In the genomic region with DNA sequence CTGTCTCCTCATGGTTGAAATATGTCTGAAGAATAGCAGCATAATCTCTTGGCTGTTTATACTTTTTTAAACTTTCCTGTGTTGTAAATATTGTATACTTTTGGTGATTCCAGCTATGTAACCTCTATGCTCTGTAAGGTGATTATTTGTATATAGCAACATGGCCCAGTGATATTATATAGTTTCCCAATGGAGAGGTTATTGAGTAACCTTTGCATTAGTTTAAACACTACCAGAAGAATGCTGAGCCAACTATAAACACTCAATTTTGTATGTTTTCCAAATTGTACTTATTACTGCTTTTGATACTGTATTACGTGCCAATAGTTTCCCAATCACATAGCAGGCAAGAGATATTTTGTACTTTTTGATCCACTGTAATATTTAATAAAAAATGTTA, we compare ENCODE assay signal across 19 cellular contexts.
DNase-seq lines count a peak whose midpoint lies in the region; ATAC-seq and TF ChIP-seq lines count a peak whose summit lies in the region.
"Had no signal": no experiment of that assay in that cellular context is flagged by ENCODE, and none has a peak within 500 bp of the region (broad histone marks: within the 10 kb centered on the region; RNA-seq: fewer than 3 reads in every experiment).

No MANE protein-coding gene starts in this region.

- H3K4me1 ChIP-seq in adipocyte (ENCODE audit: control insufficient read depth, insufficient read depth, low read length): peaks cover 48% of the 10 kb centered on the region

- no peak overlapping the region for H3K4me3 Mint-ChIP-seq in activated T-cell treated with anti-CD3 and anti-CD28 coated beads, Interleukin-2, amount 50 U/mL, for 72 hours
- no peak overlapping the region for H3K4me3 Mint-ChIP-seq in stimulated activated effector memory CD8-positive, alpha-beta T cell treated with anti-CD3 and anti-CD28 coated beads, Interleukin-12 subunit alpha, Interleukin-12 subunit beta, amount 100 ng/mL, for 72 hours
- no peak overlapping the region for H3K4me3 Mint-ChIP-seq in progenitor cell of endocrine pancreas (ENCODE audit: low read depth)
- H3K4me3 Mint-ChIP-seq: dendritic cell treated with granulocyte-macrophage colony-stimulating factor and Interleukin-4, amounts not matched to agents 40 ng/mL and 50 ng/mL, for 4 days; T-helper 1 cell treated with Interleukin-12 subunit alpha and Interleukin-12 subunit beta and Interleukin-4 antibody, amounts not matched to agents 30 μg/mL and 1 μg/mL, for 36 hours had no signal

- peaks cover 0 to 1% of the 10 kb centered on the region in 2 donors for H3K9me3 Mint-ChIP-seq in activated T-cell treated with anti-CD3 and anti-CD28 coated beads, Interleukin-2, amount 50 U/mL, for 72 hours
- H3K9me3 Mint-ChIP-seq in stimulated activated effector memory CD8-positive, alpha-beta T cell treated with anti-CD3 and anti-CD28 coated beads, Interleukin-12 subunit alpha, Interleukin-12 subunit beta, amount 100 ng/mL, for 72 hours: no peaks in the 10 kb centered on the region
- H3K9me3 Mint-ChIP-seq in progenitor cell of endocrine pancreas (ENCODE audit: low read depth): peaks cover 9% of the 10 kb centered on the region
- H3K9me3 Mint-ChIP-seq: T-helper 1 cell treated with Interleukin-12 subunit alpha and Interleukin-12 subunit beta and Interleukin-4 antibody, amounts not matched to agents 30 μg/mL and 1 μg/mL, for 36 hours had no signal

- DNase-seq in activated T-cell treated with anti-CD3 and anti-CD28 coated beads, Interleukin-2, amount 50 U/mL, for 72 hours: no peak
- no peak for DNase-seq in activated T-cell treated with anti-CD3 and anti-CD28 coated beads, Interleukin-2, amount 50 U/mL, for 1 hour
- DNase-seq in adipocyte (ENCODE audit: low read depth): peak; percentile 52
- peak; percentile 75 for DNase-seq in iris pigment epithelial cell (ENCODE audit: low read depth)
- DNase-seq in stimulated activated effector memory CD8-positive, alpha-beta T cell treated with anti-CD3 and anti-CD28 coated beads, Interleukin-12 subunit alpha, Interleukin-12 subunit beta, amount 100 ng/mL, for 72 hours (ENCODE audit: low spot score in 2 of 2): no peak
- no peak for DNase-seq in progenitor cell of endocrine pancreas (ENCODE audit: low spot score, unreplicated experiment)
- DNase-seq in G401 (ENCODE audit: low spot score): no peak
- DNase-seq: activated gamma-delta T cell treated with Interleukin-2 at 50 U/mL for 16 hours, C1 segment of cervical spinal cord, kidney glomerular epithelial cell, MM.1S, NCI-H187, NCI-H446 treated with DMSO at 0.1 percent for 48 hours, nucleus accumbens, upper lobe of right lung had no signal

- peaks cover 29% of the 10 kb centered on the region for H3K36me3 ChIP-seq in adipocyte (ENCODE audit: control insufficient read depth, insufficient read depth, low read length, severe bottlenecking)

- H3K36me3 Mint-ChIP-seq in activated T-cell treated with anti-CD3 and anti-CD28 coated beads, Interleukin-2, amount 50 U/mL, for 72 hours (ENCODE audit: insufficient read depth in 2 of 2): peaks cover 17 to 30% of the 10 kb centered on the region in 2 donors
- peaks cover 75% of the 10 kb centered on the region for H3K36me3 Mint-ChIP-seq in stimulated activated effector memory CD8-positive, alpha-beta T cell treated with anti-CD3 and anti-CD28 coated beads, Interleukin-12 subunit alpha, Interleukin-12 subunit beta, amount 100 ng/mL, for 72 hours
- peaks cover 12% of the 10 kb centered on the region for H3K36me3 Mint-ChIP-seq in progenitor cell of endocrine pancreas (ENCODE audit: insufficient read depth)

- peak overlapping the region; percentile 79 for H3K9ac ChIP-seq in adipocyte (ENCODE audit: low read length)

- H3K4me1 Mint-ChIP-seq in activated T-cell treated with anti-CD3 and anti-CD28 coated beads, Interleukin-2, amount 50 U/mL, for 72 hours (ENCODE audit: low read depth): peaks cover 50% of the 10 kb centered on the region
- H3K4me1 Mint-ChIP-seq in stimulated activated effector memory CD8-positive, alpha-beta T cell treated with anti-CD3 and anti-CD28 coated beads, Interleukin-12 subunit alpha, Interleukin-12 subunit beta, amount 100 ng/mL, for 72 hours: peaks cover 26% of the 10 kb centered on the region
- H3K4me1 Mint-ChIP-seq in progenitor cell of endocrine pancreas (ENCODE audit: low read depth): peaks cover 32% of the 10 kb centered on the region

- peak overlapping the region; percentile 48 for H3K4me3 ChIP-seq in adipocyte (ENCODE audit: low read length)
- H3K4me3 ChIP-seq: upper lobe of right lung had no signal

- H3K27ac Mint-ChIP-seq in activated T-cell treated with anti-CD3 and anti-CD28 coated beads, Interleukin-2, amount 50 U/mL, for 72 hours: peak overlapping the region; percentile 69
- H3K27ac Mint-ChIP-seq in stimulated activated effector memory CD8-positive, alpha-beta T cell treated with anti-CD3 and anti-CD28 coated beads, Interleukin-12 subunit alpha, Interleukin-12 subunit beta, amount 100 ng/mL, for 72 hours: peak overlapping the region; percentile 69
- no peak overlapping the region for H3K27ac Mint-ChIP-seq in progenitor cell of endocrine pancreas
- H3K27ac Mint-ChIP-seq: dendritic cell treated with granulocyte-macrophage colony-stimulating factor and Interleukin-4, amounts not matched to agents 40 ng/mL and 50 ng/mL, for 4 days; T-helper 1 cell treated with Interleukin-12 subunit alpha and Interleukin-12 subunit beta and Interleukin-4 antibody, amounts not matched to agents 30 μg/mL and 1 μg/mL, for 36 hours had no signal

- no peaks in the 10 kb centered on the region for H3K27me3 ChIP-seq in adipocyte (replicated peaks; ENCODE audit: control insufficient read depth, insufficient read depth, low read length)
- H3K27me3 ChIP-seq: upper lobe of right lung had no signal

- no peak for ATAC-seq in activated T-cell treated with anti-CD3 and anti-CD28 coated beads, Interleukin-2, amount 50 U/mL, for 72 hours (replicated peaks in 1 of 2)
- no peak for ATAC-seq in stimulated activated effector memory CD8-positive, alpha-beta T cell treated with anti-CD3 and anti-CD28 coated beads, Interleukin-12 subunit alpha, Interleukin-12 subunit beta, amount 100 ng/mL, for 72 hours
- no peak for ATAC-seq in HG03460 (IDR thresholded peaks at IDR 0.05; ENCODE audit: unreplicated experiment)
- ATAC-seq: activated CD4-positive, CD25-positive, alpha-beta regulatory T cell treated with anti-CD3 and anti-CD28 coated beads, Interleukin-2, amount 50 U/mL, for 24 hours; upper lobe of right lung had no signal

- no peaks in the 10 kb centered on the region for H3K27me3 Mint-ChIP-seq in activated T-cell treated with anti-CD3 and anti-CD28 coated beads, Interleukin-2, amount 50 U/mL, for 72 hours (ENCODE audit: low read depth)
- H3K27me3 Mint-ChIP-seq in progenitor cell of endocrine pancreas: no peaks in the 10 kb centered on the region

- no peaks in the 10 kb centered on the region for H3K9me3 ChIP-seq in adipocyte (ENCODE audit: control insufficient read depth, low read length)
- H3K9me3 ChIP-seq: upper lobe of right lung had no signal

- no peak for TF ChIP-seq CTCF in progenitor cell of endocrine pancreas (IDR thresholded peaks at IDR 0.05; ENCODE audit: unreplicated experiment)

- in situ Hi-C loops in G401 (cut with HindIII; ENCODE audit: low sequenced_read_pairs): no loop called here

Comparison
In these comparisons a context has a peak if more than half of its experiments do, and no peak if none do; other contexts are left out.
1. DNase-seq: peak in adipocyte (single experiment) and iris pigment epithelial cell (single experiment); none in activated T-cell treated with anti-CD3 and anti-CD28 coated beads, Interleukin-2, amount 50 U/mL, for 72 hours (0 of 2), activated T-cell treated with anti-CD3 and anti-CD28 coated beads, Interleukin-2, amount 50 U/mL, for 1 hour (single experiment), stimulated activated effector memory CD8-positive, alpha-beta T cell treated with anti-CD3 and anti-CD28 coated beads, Interleukin-12 subunit alpha, Interleukin-12 subunit beta, amount 100 ng/mL, for 72 hours (0 of 2), progenitor cell of endocrine pancreas (single experiment) and G401 (single experiment).